14 cellular contexts compared by ENCODE assay signal in genomic region chr10:110845756-110846620, GRCh38. TPM values are rescaled to one million over a fixed set of nuclear protein-coding genes. Genes with fewer than 3 reads are reported as not detected.
DNase-seq lines count a peak whose midpoint lies in the region; ATAC-seq and TF ChIP-seq lines count a peak whose summit lies in the region.
"Had no signal": no experiment of that assay in that cellular context is flagged by ENCODE, and none has a peak within 500 bp of the region (broad histone marks: within the 10 kb centered on the region; RNA-seq: fewer than 3 reads in every experiment).

No MANE protein-coding gene starts in this region.

- no peaks in the 10 kb centered on the region for H3K36me3 ChIP-seq in prostate gland
- no peaks in the 10 kb centered on the region for H3K36me3 ChIP-seq in SK-N-SH (replicated peaks in 1 of 2; ENCODE audit: control insufficient read depth in 1 of 2, insufficient read depth in 2 of 2, low read length in 1 of 2)
- H3K36me3 ChIP-seq: gastrocnemius medialis had no signal

- CTCF ChIA-PET in SK-N-SH (lab: Yijun Ruan, JAX) = interaction anchor here (0.8 kb wide), 1 partner anchor 13 kb away, joined by 3 read pairs; no protein-coding TSS in a partner anchor

- intact Hi-C loops in prostate gland (cut with DNase I) = no loop called here

- H2AFZ ChIP-seq in SK-N-SH (ENCODE audit: low read depth) = no peak overlapping the region

- H3K9me3 ChIP-seq in prostate gland (no peaks in the 10 kb centered on the region), SK-N-SH (no peaks in the 10 kb centered on the region)
- H3K9me3 ChIP-seq: gastrocnemius medialis had no signal

- 31% methylated on average over 3 of the region's 3 CpGs for WGBS in prostate gland
- WGBS in SK-N-SH (ENCODE audit: low lambda C conversion rate) = 59% methylated on average over 3 of the region's 3 CpGs

- H3K27ac ChIP-seq in epithelial cell of prostate (peak overlapping the region; percentile 23), prostate gland (peak overlapping the region; percentile 83 to 85), SK-N-SH (ENCODE audit: low read depth in 2 of 2, low read length in 1 of 2) (no peak overlapping the region; a peak in 1 of 4 replicates)
- H3K27ac ChIP-seq: gastrocnemius medialis had no signal

- no peaks in the 10 kb centered on the region for H4K20me1 ChIP-seq in SK-N-SH (ENCODE audit: insufficient read depth)

- ATAC-seq in HG02571 (IDR thresholded peaks at IDR 0.05; ENCODE audit: unreplicated experiment) = no peak
- ATAC-seq: gastrocnemius medialis, SK-N-SH treated with all-trans-retinoic acid at 6 μM for 48 hours had no signal

- no peak overlapping the region for H3K9ac ChIP-seq in SK-N-SH

- H3F3A ChIP-seq in SK-N-SH (replicated peaks; ENCODE audit: insufficient read depth) = no peaks in the 10 kb centered on the region

- DNase-seq in DMS53 (lab: John Stamatoyannopoulos, UW) (peak; percentile 30), DMS53 treated with DMSO at 0.1 percent for 48 hours (lab: John Stamatoyannopoulos, UW; ENCODE audit: unreplicated experiment) (no peak), LoVo (ENCODE audit: low spot score) (peak; percentile 52), epithelial cell of prostate (ENCODE audit: low read depth, low spot score) (no peak), prostate gland (ENCODE audit: low spot score) (peak; percentile 86), SK-N-SH (no peak), SW 1271 (lab: John Stamatoyannopoulos, UW) (no peak)
- DNase-seq: activated CD4-positive, alpha-beta T cell treated with anti-CD3 and anti-CD28 coated beads for 48 hours; activated gamma-delta T cell treated with Interleukin-2 at 50 U/mL for 16 hours; gastrocnemius medialis; mammary epithelial cell; NCI-H524 treated with DMSO at 0.1 percent for 48 hours had no signal

- H3K79me2 ChIP-seq in SK-N-SH (ENCODE audit: insufficient read depth) = no peaks in the 10 kb centered on the region

- no peak for TF ChIP-seq EP300 in SK-N-SH (IDR thresholded peaks at IDR 0.05; ENCODE audit: borderline replicate concordance in 1 of 2, low read depth in 1 of 2, low read length in 1 of 2)

- no peak overlapping the region for H3K4me2 ChIP-seq in SK-N-SH

- POLR2A ChIA-PET in SK-N-SH (lab: Yijun Ruan, JAX) = interaction anchor here (1.0 to 1.5 kb wide), 3 partner anchors 11 to 18 kb away, joined by 3 to 4 read pairs (median 4); no protein-coding TSS in a partner anchor

- TF ChIP-seq RAD21 in SK-N-SH (IDR thresholded peaks at IDR 0.05; ENCODE audit: low read length) = no peak

- peaks cover 4% of the 10 kb centered on the region for H3K4me1 ChIP-seq in prostate gland (replicated peaks)
- H3K4me1 ChIP-seq in SK-N-SH (ENCODE audit: control insufficient read depth in 1 of 2, insufficient read depth in 2 of 2, low read depth in 1 of 2, low read length in 1 of 2) = peaks cover 0 to 14% of the 10 kb centered on the region in 2 experiments; a peak in 1 of 4 replicates
- H3K4me1 ChIP-seq: gastrocnemius medialis had no signal

- TF ChIP-seq POLR2A in prostate gland (IDR thresholded peaks at IDR 0.05) = no peak

- H3K27me3 ChIP-seq in prostate gland (replicated peaks; ENCODE audit: insufficient read depth) = no peaks in the 10 kb centered on the region
- no peaks in the 10 kb centered on the region for H3K27me3 ChIP-seq in SK-N-SH (ENCODE audit: insufficient read depth)
- H3K27me3 ChIP-seq: gastrocnemius medialis had no signal

- H3K9me2 ChIP-seq in SK-N-SH = no peaks in the 10 kb centered on the region

- no peak overlapping the region for H3K4me3 ChIP-seq in prostate gland
- no peak overlapping the region for H3K4me3 ChIP-seq in SK-N-SH (ENCODE audit: low read depth in 2 of 2, low read length in 1 of 2)
- H3K4me3 ChIP-seq: gastrocnemius medialis had no signal

- TF ChIP-seq CTCF in prostate gland (IDR thresholded peaks at IDR 0.05) (no peak), SK-N-SH (IDR thresholded peaks at IDR 0.05) (no peak)

TF ChIP-seq in SK-N-SH, 30 proteins besides CTCF, POLR2A, EP300 and RAD21:
- TF ChIP-seq MAX (IDR thresholded peaks at IDR 0.05; ENCODE audit: low read depth) (no peak), POLR2AphosphoS5 (IDR thresholded peaks at IDR 0.05; ENCODE audit: low read depth, low read length) (no peak), SMC3 (IDR thresholded peaks at IDR 0.05; ENCODE audit: low read depth, low read length) (no peak), RXRA (IDR thresholded peaks at IDR 0.05; ENCODE audit: borderline replicate concordance, low read depth) (no peak), ELF1 (IDR thresholded peaks at IDR 0.05) (no peak), MXI1 (IDR thresholded peaks at IDR 0.05; ENCODE audit: low read depth, low read length) (no peak), RFX5 (IDR thresholded peaks at IDR 0.05; ENCODE audit: low read length) (no peak), GATA2 (CRISPR knock-in tag; IDR thresholded peaks at IDR 0.05) (no peak), MEF2A (IDR thresholded peaks at IDR 0.05; ENCODE audit: borderline replicate concordance, low read depth) (no peak), NRF1 (IDR thresholded peaks at IDR 0.05; ENCODE audit: low read depth, low read length) (no peak), FOXM1 (IDR thresholded peaks at IDR 0.05; ENCODE audit: low read depth) (no peak), REST (IDR thresholded peaks at IDR 0.05; ENCODE audit: low read depth, low read length) (no peak)
- TF ChIP-seq, protein P1, sequence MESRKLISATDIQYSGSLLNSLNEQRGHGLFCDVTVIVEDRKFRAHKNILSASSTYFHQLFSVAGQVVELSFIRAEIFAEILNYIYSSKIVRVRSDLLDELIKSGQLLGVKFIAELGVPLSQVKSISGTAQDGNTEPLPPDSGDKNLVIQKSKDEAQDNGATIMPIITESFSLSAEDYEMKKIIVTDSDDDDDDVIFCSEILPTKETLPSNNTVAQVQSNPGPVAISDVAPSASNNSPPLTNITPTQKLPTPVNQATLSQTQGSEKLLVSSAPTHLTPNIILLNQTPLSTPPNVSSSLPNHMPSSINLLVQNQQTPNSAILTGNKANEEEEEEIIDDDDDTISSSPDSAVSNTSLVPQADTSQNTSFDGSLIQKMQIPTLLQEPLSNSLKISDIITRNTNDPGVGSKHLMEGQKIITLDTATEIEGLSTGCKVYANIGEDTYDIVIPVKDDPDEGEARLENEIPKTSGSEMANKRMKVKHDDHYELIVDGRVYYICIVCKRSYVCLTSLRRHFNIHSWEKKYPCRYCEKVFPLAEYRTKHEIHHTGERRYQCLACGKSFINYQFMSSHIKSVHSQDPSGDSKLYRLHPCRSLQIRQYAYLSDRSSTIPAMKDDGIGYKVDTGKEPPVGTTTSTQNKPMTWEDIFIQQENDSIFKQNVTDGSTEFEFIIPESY (IDR thresholded peaks at IDR 0.05; ENCODE audit: borderline replicate concordance, low read depth) = no peak
- TF ChIP-seq, protein P2, sequence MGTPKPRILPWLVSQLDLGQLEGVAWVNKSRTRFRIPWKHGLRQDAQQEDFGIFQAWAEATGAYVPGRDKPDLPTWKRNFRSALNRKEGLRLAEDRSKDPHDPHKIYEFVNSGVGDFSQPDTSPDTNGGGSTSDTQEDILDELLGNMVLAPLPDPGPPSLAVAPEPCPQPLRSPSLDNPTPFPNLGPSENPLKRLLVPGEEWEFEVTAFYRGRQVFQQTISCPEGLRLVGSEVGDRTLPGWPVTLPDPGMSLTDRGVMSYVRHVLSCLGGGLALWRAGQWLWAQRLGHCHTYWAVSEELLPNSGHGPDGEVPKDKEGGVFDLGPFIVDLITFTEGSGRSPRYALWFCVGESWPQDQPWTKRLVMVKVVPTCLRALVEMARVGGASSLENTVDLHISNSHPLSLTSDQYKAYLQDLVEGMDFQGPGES (IDR thresholded peaks at IDR 0.05; ENCODE audit: low read depth, low read length) = no peak

RNA-seq across cellular contexts. Expression of gene PDCD4, which starts 25.7 kb away (rescaled TPM):
- total RNA-seq in prostate gland = 100 to 1,000 TPM; 104 to 120 TPM
- polyA plus RNA-seq in SK-N-SH (2012; rRNA removed) = 23.3 and 31.1 TPM in 2 replicates
- polyA plus RNA-seq in SK-N-SH (2012; cell fraction: cytosol; rRNA removed) = 33.5 and 54.6 TPM in 2 replicates
- polyA plus RNA-seq in SK-N-SH (2012; cell fraction: nucleus; rRNA removed) = 6.9 and 18.3 TPM in 2 replicates

Comparison
In these comparisons a context has a peak if more than half of its experiments do, and no peak if none do; other contexts are left out.
1. DNase-seq: peak in DMS53 (single experiment), LoVo (single experiment) and prostate gland (single experiment); none in DMS53 treated with DMSO at 0.1 percent for 48 hours (single experiment), epithelial cell of prostate (single experiment), SK-N-SH (single experiment) and SW 1271 (0 of 2).
2. H3K27ac ChIP-seq: peak in epithelial cell of prostate (single experiment) and prostate gland (2 of 2); none in SK-N-SH (0 of 2).